24 cellular contexts compared by ENCODE assay signal in genomic region chr12:130560321-130560720, GRCh38.
"Had no signal": no experiment of that assay in that cellular context is flagged by ENCODE, and none has a peak within 500 bp of the region (broad histone marks: within the 10 kb centered on the region; RNA-seq: fewer than 3 reads in every experiment).

No MANE protein-coding gene starts in this region.

- H3K9me3 ChIP-seq: testis, thyroid gland, upper lobe of right lung, vagina had no signal

- H3K4me1 ChIP-seq: stomach, suprapubic skin, testis, thyroid gland, tibial artery, tibial nerve, upper lobe of left lung, upper lobe of right lung, uterus, vagina had no signal

- H3K4me3 ChIP-seq: stomach, suprapubic skin, testis, thoracic aorta, thyroid gland, tibial artery, tibial nerve, transverse colon, upper lobe of left lung, upper lobe of right lung, uterus, vagina had no signal

- H3K27ac ChIP-seq: stomach, suprapubic skin, testis, thoracic aorta, thyroid gland, tibial artery, tibial nerve, transverse colon, upper lobe of left lung, upper lobe of right lung, uterus, vagina had no signal

- H3K36me3 ChIP-seq: stomach, suprapubic skin, thoracic aorta, thyroid gland, tibial artery, tibial nerve, transverse colon, upper lobe of left lung, upper lobe of right lung, uterus, vagina had no signal

- DNase-seq: stimulated activated CD4-positive, alpha-beta T cell treated with anti-CD3 and anti-CD28 coated beads, Interleukin-2, amount 100 ng/mL, for 48 hours; stimulated activated CD4-positive, alpha-beta T cell treated with anti-CD3 and anti-CD28 coated beads, Interleukin-4, amount 100 ng/mL, for 1 hour; stimulated activated CD4-positive, alpha-beta T cell treated with anti-CD3 and anti-CD28 coated beads, Interleukin-4, amount 100 ng/mL, for 24 hours; stimulated activated CD4-positive, alpha-beta T cell treated with anti-CD3 and anti-CD28 coated beads, Interleukin-4, amount 100 ng/mL, for 4 hours; stimulated activated CD8-positive, alpha-beta memory T cell treated with anti-CD3 and anti-CD28 coated beads, Interleukin-4, amount 100 ng/mL, for 48 hours; stimulated activated naive B cell treated with anti-CD40 and anti-IgM and Interleukin-4, amounts not matched to agents 10 μg/mL and 1 μg/mL and 100 μg/mL, for 72 hours; stimulated activated naive CD4-positive, alpha-beta T cell; stimulated activated naive CD4-positive, alpha-beta T cell treated with Interleukin-2 at 50 U/mL for 16 hours; stimulated activated naive CD8-positive, alpha-beta T cell treated with anti-CD3 and anti-CD28 coated beads, Interleukin-15, amount 100 ng/mL, for 72 hours; stimulated activated naive CD8-positive, alpha-beta T cell treated with anti-CD3 and anti-CD28 coated beads, Interleukin-15, Interleukin-2, amounts not matched to agents 100 U/mL and 50 U/mL, for 24 hours; stomach; substantia nigra; testis; thyroid gland; tibial artery; trophoblast cell; upper lobe of left lung; upper lobe of right lung; uterus had no signal

- H3K27me3 ChIP-seq: suprapubic skin, testis, thyroid gland, tibial nerve, upper lobe of left lung, upper lobe of right lung, uterus, vagina had no signal
